10 cellular contexts compared by ENCODE assay signal in the genomic region with DNA sequence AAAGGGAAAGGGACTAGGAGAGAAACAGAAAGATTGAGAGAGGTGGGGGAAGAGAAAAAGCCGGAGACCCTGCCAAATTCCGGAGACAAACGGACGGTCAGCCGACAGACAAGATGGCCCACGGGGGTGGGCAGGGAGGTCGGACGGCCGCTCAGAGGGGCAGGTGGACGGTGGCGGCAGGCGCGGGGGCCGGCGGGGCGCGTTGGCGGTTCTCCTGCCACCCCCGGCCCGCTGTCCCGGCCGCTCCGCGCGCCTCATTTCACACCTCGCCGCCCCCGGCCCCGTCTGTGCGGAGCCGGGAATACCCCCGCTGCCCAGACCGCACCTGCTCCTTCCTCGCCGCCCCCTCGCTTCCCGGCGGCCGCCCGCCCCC. TPM values are rescaled to one million over a fixed set of nuclear protein-coding genes. Genes with fewer than 3 reads are reported as not detected.
A peak's percentile ranks its signal among the peaks of the same experiment; 100 is the strongest.
DNase-seq lines count a peak whose midpoint lies in the region; ATAC-seq and TF ChIP-seq lines count a peak whose summit lies in the region.
"Had no signal": no experiment of that assay in that cellular context is flagged by ENCODE, and none has a peak within 500 bp of the region (broad histone marks: within the 10 kb centered on the region; RNA-seq: fewer than 3 reads in every experiment).

No MANE protein-coding gene starts in this region.

- peak overlapping the region; percentile 0 for H3K4me3 Mint-ChIP-seq in Calu3 (ENCODE audit: low read depth, unreplicated experiment)
- peak overlapping the region; percentile 73 to 84 for H3K4me3 Mint-ChIP-seq in effector memory CD8-positive, alpha-beta T cell
- peak overlapping the region; percentile 58 for H3K4me3 Mint-ChIP-seq in progenitor cell of endocrine pancreas (ENCODE audit: low read depth)

- no peak overlapping the region for H3K27ac ChIP-seq in OCI-LY3 (ENCODE audit: low read length)

- H4K20me1 ChIP-seq in OCI-LY3 (ENCODE audit: insufficient read depth, low read length): no peaks in the 10 kb centered on the region

- H3K9ac ChIP-seq in OCI-LY3 (ENCODE audit: low read length): peak overlapping the region; percentile 61; the same call in 1 of the 2 replicates

- H3K36me3 Mint-ChIP-seq in Calu3 (ENCODE audit: insufficient read depth, unreplicated experiment): peaks cover 12% of the 10 kb centered on the region
- peaks cover 6% of the 10 kb centered on the region for H3K36me3 Mint-ChIP-seq in effector memory CD8-positive, alpha-beta T cell (ENCODE audit: insufficient read depth)
- no peaks in the 10 kb centered on the region for H3K36me3 Mint-ChIP-seq in progenitor cell of endocrine pancreas (ENCODE audit: insufficient read depth)

- H3K4me2 ChIP-seq in OCI-LY3 (ENCODE audit: low read length): peak overlapping the region; percentile 82

- TF ChIP-seq CTCF in Calu3 (IDR thresholded peaks at IDR 0.05; ENCODE audit: unreplicated experiment) (no peak), OCI-LY3 (IDR thresholded peaks at IDR 0.05; ENCODE audit: low read depth, low read length) (no peak), progenitor cell of endocrine pancreas (IDR thresholded peaks at IDR 0.05; ENCODE audit: unreplicated experiment) (no peak)

- intact Hi-C loops in Calu3 (cut with micrococcal nuclease; ENCODE audit: unreplicated experiment): no loop called here

- BruUV-seq in Calu3 (replicated peaks; lab: Mats Ljungman, UMichigan): no TSS peak

- H3K4me1 Mint-ChIP-seq in Calu3 (ENCODE audit: low read depth, unreplicated experiment) (peaks cover 7% of the 10 kb centered on the region), progenitor cell of endocrine pancreas (ENCODE audit: low read depth) (peaks cover 11% of the 10 kb centered on the region)
- H3K4me1 Mint-ChIP-seq in effector memory CD8-positive, alpha-beta T cell (ENCODE audit: low read depth in 2 of 2): peaks cover 22 to 27% of the 10 kb centered on the region in 2 donors

- no peaks in the 10 kb centered on the region for H3K79me2 ChIP-seq in OCI-LY3 (ENCODE audit: low read length)

- H2AFZ ChIP-seq in OCI-LY3 (ENCODE audit: low read depth, low read length): no peak overlapping the region

- no peaks in the 10 kb centered on the region for H3K4me1 ChIP-seq in OCI-LY3 (ENCODE audit: low read length)

- H3K27me3 ChIP-seq in OCI-LY3 (ENCODE audit: low read depth, low read length): peaks cover 35% of the 10 kb centered on the region

- H3K27ac Mint-ChIP-seq in Calu3 (ENCODE audit: unreplicated experiment) (no peak overlapping the region), progenitor cell of endocrine pancreas (no peak overlapping the region)
- H3K27ac Mint-ChIP-seq in effector memory CD8-positive, alpha-beta T cell: no peak overlapping the region

- ATAC-seq in effector memory CD8-positive, alpha-beta T cell (replicated peaks): no peak

- H3K9me3 ChIP-seq in OCI-LY3 (ENCODE audit: insufficient read depth, low read length): no peaks in the 10 kb centered on the region

- CTCF ChIA-PET in Calu3 (lab: Charles Lee): interaction anchor here (2.0 kb wide), 1 partner anchor 18 kb away, joined by 9 read pairs; no protein-coding TSS in a partner anchor

- H3K27me3 Mint-ChIP-seq in Calu3 (ENCODE audit: unreplicated experiment) (peaks cover 51% of the 10 kb centered on the region), progenitor cell of endocrine pancreas (peaks cover 57% of the 10 kb centered on the region)
- H3K27me3 Mint-ChIP-seq in effector memory CD8-positive, alpha-beta T cell: peaks cover 68 to 72% of the 10 kb centered on the region in 2 donors

- H3K4me3 ChIP-seq in OCI-LY3 (ENCODE audit: low read length): peak overlapping the region; percentile 81

- no peaks in the 10 kb centered on the region for H3K36me3 ChIP-seq in OCI-LY3 (replicated peaks; ENCODE audit: low read depth, low read length)

- DNase-seq in Calu3 (no peak), progenitor cell of endocrine pancreas (ENCODE audit: low spot score, unreplicated experiment) (no peak), globus pallidus (ENCODE audit: low spot score) (no peak), COLO668 (lab: John Stamatoyannopoulos, UW; ENCODE audit: unreplicated experiment) (no peak)
- no peak for DNase-seq in effector memory CD8-positive, alpha-beta T cell
- no peak for DNase-seq in stimulated activated CD8-positive, alpha-beta memory T cell treated with anti-CD3 and anti-CD28 coated beads, Interleukin-4, amount 100 ng/mL, for 48 hours
- DNase-seq: activated CD4-positive, alpha-beta T cell treated with anti-CD3 and anti-CD28 coated beads, Interleukin-2, amount 50 U/mL, for 48 hours had no signal

- H3K9me3 Mint-ChIP-seq in Calu3 (ENCODE audit: low read depth, unreplicated experiment): no peaks in the 10 kb centered on the region
- H3K9me3 Mint-ChIP-seq in effector memory CD8-positive, alpha-beta T cell: no peaks in the 10 kb centered on the region
- no peaks in the 10 kb centered on the region for H3K9me3 Mint-ChIP-seq in progenitor cell of endocrine pancreas (ENCODE audit: low read depth)

RNA-seq across cellular contexts. Expression of a gene that starts 0.9 kb away (rescaled TPM):
- total RNA-seq in Calu3 (2022) (0.24 TPM in 1 of 2 replicates, not detected in the other), progenitor cell of endocrine pancreas (not detected in 2 replicates)
- total RNA-seq: M059J, pulmonary artery endothelial cell had no signal

RNA-seq across cellular contexts. Expression of a gene that starts 13.3 kb away (rescaled TPM):
- total RNA-seq in Calu3 (2022): not detected in 2 replicates
- not detected in 2 replicates for total RNA-seq in progenitor cell of endocrine pancreas
- total RNA-seq: M059J, pulmonary artery endothelial cell had no signal

RNA-seq across cellular contexts. Expression of a gene that starts 20.3 kb away (rescaled TPM):
- total RNA-seq in Calu3 (2022) (0.99 and 2.3 TPM in 2 replicates), progenitor cell of endocrine pancreas (not detected in 2 replicates)
- total RNA-seq: pulmonary artery endothelial cell had no signal

RNA-seq across cellular contexts. Expression of a gene that starts 44.7 kb away (rescaled TPM):
- total RNA-seq in Calu3 (2022) (68.2 and 71.6 TPM in 2 replicates), progenitor cell of endocrine pancreas (59.3 and 59.7 TPM in 2 replicates)

RNA-seq across cellular contexts. Expression of a gene that starts 46.3 kb away (rescaled TPM):
- total RNA-seq in Calu3 (2022) (4.6 and 6.6 TPM in 2 replicates), progenitor cell of endocrine pancreas (2.0 and 2.4 TPM in 2 replicates)

Comparison
In these comparisons a context has a peak if more than half of its experiments do, and no peak if none do; other contexts are left out.
1. H3K4me3 Mint-ChIP-seq: peak in every context shown above with its lines; median percentile 78 in effector memory CD8-positive, alpha-beta T cell; 58 in progenitor cell of endocrine pancreas; 0 in Calu3.